In genomic region chr16:89383095-89384003, GRCh38 we compare ENCODE assay signal across 1 cellular context.
TF ChIP-seq lines count a peak whose summit lies in the region.

No MANE protein-coding gene starts in this region.

TF ChIP-seq in K562, 482 proteins besides CTCF, POLR2A, EP300 and RAD21 (continued from another document and continues in another):
- TF ChIP-seq, protein P1, sequence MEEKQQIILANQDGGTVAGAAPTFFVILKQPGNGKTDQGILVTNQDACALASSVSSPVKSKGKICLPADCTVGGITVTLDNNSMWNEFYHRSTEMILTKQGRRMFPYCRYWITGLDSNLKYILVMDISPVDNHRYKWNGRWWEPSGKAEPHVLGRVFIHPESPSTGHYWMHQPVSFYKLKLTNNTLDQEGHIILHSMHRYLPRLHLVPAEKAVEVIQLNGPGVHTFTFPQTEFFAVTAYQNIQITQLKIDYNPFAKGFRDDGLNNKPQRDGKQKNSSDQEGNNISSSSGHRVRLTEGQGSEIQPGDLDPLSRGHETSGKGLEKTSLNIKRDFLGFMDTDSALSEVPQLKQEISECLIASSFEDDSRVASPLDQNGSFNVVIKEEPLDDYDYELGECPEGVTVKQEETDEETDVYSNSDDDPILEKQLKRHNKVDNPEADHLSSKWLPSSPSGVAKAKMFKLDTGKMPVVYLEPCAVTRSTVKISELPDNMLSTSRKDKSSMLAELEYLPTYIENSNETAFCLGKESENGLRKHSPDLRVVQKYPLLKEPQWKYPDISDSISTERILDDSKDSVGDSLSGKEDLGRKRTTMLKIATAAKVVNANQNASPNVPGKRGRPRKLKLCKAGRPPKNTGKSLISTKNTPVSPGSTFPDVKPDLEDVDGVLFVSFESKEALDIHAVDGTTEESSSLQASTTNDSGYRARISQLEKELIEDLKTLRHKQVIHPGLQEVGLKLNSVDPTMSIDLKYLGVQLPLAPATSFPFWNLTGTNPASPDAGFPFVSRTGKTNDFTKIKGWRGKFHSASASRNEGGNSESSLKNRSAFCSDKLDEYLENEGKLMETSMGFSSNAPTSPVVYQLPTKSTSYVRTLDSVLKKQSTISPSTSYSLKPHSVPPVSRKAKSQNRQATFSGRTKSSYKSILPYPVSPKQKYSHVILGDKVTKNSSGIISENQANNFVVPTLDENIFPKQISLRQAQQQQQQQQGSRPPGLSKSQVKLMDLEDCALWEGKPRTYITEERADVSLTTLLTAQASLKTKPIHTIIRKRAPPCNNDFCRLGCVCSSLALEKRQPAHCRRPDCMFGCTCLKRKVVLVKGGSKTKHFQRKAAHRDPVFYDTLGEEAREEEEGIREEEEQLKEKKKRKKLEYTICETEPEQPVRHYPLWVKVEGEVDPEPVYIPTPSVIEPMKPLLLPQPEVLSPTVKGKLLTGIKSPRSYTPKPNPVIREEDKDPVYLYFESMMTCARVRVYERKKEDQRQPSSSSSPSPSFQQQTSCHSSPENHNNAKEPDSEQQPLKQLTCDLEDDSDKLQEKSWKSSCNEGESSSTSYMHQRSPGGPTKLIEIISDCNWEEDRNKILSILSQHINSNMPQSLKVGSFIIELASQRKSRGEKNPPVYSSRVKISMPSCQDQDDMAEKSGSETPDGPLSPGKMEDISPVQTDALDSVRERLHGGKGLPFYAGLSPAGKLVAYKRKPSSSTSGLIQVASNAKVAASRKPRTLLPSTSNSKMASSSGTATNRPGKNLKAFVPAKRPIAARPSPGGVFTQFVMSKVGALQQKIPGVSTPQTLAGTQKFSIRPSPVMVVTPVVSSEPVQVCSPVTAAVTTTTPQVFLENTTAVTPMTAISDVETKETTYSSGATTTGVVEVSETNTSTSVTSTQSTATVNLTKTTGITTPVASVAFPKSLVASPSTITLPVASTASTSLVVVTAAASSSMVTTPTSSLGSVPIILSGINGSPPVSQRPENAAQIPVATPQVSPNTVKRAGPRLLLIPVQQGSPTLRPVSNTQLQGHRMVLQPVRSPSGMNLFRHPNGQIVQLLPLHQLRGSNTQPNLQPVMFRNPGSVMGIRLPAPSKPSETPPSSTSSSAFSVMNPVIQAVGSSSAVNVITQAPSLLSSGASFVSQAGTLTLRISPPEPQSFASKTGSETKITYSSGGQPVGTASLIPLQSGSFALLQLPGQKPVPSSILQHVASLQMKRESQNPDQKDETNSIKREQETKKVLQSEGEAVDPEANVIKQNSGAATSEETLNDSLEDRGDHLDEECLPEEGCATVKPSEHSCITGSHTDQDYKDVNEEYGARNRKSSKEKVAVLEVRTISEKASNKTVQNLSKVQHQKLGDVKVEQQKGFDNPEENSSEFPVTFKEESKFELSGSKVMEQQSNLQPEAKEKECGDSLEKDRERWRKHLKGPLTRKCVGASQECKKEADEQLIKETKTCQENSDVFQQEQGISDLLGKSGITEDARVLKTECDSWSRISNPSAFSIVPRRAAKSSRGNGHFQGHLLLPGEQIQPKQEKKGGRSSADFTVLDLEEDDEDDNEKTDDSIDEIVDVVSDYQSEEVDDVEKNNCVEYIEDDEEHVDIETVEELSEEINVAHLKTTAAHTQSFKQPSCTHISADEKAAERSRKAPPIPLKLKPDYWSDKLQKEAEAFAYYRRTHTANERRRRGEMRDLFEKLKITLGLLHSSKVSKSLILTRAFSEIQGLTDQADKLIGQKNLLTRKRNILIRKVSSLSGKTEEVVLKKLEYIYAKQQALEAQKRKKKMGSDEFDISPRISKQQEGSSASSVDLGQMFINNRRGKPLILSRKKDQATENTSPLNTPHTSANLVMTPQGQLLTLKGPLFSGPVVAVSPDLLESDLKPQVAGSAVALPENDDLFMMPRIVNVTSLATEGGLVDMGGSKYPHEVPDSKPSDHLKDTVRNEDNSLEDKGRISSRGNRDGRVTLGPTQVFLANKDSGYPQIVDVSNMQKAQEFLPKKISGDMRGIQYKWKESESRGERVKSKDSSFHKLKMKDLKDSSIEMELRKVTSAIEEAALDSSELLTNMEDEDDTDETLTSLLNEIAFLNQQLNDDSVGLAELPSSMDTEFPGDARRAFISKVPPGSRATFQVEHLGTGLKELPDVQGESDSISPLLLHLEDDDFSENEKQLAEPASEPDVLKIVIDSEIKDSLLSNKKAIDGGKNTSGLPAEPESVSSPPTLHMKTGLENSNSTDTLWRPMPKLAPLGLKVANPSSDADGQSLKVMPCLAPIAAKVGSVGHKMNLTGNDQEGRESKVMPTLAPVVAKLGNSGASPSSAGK (IDR thresholded peaks at IDR 0.05) = no peak
- TF ChIP-seq, protein P2, sequence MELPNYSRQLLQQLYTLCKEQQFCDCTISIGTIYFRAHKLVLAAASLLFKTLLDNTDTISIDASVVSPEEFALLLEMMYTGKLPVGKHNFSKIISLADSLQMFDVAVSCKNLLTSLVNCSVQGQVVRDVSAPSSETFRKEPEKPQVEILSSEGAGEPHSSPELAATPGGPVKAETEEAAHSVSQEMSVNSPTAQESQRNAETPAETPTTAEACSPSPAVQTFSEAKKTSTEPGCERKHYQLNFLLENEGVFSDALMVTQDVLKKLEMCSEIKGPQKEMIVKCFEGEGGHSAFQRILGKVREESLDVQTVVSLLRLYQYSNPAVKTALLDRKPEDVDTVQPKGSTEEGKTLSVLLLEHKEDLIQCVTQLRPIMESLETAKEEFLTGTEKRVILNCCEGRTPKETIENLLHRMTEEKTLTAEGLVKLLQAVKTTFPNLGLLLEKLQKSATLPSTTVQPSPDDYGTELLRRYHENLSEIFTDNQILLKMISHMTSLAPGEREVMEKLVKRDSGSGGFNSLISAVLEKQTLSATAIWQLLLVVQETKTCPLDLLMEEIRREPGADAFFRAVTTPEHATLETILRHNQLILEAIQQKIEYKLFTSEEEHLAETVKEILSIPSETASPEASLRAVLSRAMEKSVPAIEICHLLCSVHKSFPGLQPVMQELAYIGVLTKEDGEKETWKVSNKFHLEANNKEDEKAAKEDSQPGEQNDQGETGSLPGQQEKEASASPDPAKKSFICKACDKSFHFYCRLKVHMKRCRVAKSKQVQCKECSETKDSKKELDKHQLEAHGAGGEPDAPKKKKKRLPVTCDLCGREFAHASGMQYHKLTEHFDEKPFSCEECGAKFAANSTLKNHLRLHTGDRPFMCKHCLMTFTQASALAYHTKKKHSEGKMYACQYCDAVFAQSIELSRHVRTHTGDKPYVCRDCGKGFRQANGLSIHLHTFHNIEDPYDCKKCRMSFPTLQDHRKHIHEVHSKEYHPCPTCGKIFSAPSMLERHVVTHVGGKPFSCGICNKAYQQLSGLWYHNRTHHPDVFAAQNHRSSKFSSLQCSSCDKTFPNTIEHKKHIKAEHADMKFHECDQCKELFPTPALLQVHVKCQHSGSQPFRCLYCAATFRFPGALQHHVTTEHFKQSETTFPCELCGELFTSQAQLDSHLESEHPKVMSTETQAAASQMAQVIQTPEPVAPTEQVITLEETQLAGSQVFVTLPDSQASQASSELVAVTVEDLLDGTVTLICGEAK (IDR thresholded peaks at IDR 0.05) = no peak
- TF ChIP-seq, protein P2 (CRISPR knock-in tag; IDR thresholded peaks at IDR 0.05) = no peak
- TF ChIP-seq HMG20A (CRISPR knock-in tag; conservative IDR thresholded peaks at IDR 0.05) (no peak), RBM25 (IDR thresholded peaks at IDR 0.05; ENCODE audit: low read depth, low read length, severe bottlenecking) (no peak), CSDE1 (IDR thresholded peaks at IDR 0.05) (no peak), SAP30 (IDR thresholded peaks at IDR 0.05; ENCODE audit: borderline replicate concordance, insufficient read depth, low read depth, low read length, poor library complexity, severe bottlenecking) (no peak), BRD4 (IDR thresholded peaks at IDR 0.05) (no peak), ARHGAP35 (IDR thresholded peaks at IDR 0.05; ENCODE audit: partially characterized antibody) (no peak), ZNF133 (CRISPR knock-in tag; IDR thresholded peaks at IDR 0.05) (no peak), ZNF239 (CRISPR knock-in tag; IDR thresholded peaks at IDR 0.05) (no peak), ZBTB26 (CRISPR knock-in tag; IDR thresholded peaks at IDR 0.05) (no peak), DMBX1 (CRISPR knock-in tag; IDR thresholded peaks at IDR 0.05; ENCODE audit: borderline replicate concordance) (no peak), NFE2L1 (tag; IDR thresholded peaks at IDR 0.05; ENCODE audit: borderline replicate concordance, low read depth) (no peak), CBX8 (IDR thresholded peaks at IDR 0.05; ENCODE audit: borderline replicate concordance, extremely low read depth, low read depth, low read length, poor library complexity, severe bottlenecking) (no peak), RBM22 (IDR thresholded peaks at IDR 0.05; ENCODE audit: low read depth, low read length, poor library complexity, severe bottlenecking) (peak; percentile 66)
- TF ChIP-seq, protein P3, sequence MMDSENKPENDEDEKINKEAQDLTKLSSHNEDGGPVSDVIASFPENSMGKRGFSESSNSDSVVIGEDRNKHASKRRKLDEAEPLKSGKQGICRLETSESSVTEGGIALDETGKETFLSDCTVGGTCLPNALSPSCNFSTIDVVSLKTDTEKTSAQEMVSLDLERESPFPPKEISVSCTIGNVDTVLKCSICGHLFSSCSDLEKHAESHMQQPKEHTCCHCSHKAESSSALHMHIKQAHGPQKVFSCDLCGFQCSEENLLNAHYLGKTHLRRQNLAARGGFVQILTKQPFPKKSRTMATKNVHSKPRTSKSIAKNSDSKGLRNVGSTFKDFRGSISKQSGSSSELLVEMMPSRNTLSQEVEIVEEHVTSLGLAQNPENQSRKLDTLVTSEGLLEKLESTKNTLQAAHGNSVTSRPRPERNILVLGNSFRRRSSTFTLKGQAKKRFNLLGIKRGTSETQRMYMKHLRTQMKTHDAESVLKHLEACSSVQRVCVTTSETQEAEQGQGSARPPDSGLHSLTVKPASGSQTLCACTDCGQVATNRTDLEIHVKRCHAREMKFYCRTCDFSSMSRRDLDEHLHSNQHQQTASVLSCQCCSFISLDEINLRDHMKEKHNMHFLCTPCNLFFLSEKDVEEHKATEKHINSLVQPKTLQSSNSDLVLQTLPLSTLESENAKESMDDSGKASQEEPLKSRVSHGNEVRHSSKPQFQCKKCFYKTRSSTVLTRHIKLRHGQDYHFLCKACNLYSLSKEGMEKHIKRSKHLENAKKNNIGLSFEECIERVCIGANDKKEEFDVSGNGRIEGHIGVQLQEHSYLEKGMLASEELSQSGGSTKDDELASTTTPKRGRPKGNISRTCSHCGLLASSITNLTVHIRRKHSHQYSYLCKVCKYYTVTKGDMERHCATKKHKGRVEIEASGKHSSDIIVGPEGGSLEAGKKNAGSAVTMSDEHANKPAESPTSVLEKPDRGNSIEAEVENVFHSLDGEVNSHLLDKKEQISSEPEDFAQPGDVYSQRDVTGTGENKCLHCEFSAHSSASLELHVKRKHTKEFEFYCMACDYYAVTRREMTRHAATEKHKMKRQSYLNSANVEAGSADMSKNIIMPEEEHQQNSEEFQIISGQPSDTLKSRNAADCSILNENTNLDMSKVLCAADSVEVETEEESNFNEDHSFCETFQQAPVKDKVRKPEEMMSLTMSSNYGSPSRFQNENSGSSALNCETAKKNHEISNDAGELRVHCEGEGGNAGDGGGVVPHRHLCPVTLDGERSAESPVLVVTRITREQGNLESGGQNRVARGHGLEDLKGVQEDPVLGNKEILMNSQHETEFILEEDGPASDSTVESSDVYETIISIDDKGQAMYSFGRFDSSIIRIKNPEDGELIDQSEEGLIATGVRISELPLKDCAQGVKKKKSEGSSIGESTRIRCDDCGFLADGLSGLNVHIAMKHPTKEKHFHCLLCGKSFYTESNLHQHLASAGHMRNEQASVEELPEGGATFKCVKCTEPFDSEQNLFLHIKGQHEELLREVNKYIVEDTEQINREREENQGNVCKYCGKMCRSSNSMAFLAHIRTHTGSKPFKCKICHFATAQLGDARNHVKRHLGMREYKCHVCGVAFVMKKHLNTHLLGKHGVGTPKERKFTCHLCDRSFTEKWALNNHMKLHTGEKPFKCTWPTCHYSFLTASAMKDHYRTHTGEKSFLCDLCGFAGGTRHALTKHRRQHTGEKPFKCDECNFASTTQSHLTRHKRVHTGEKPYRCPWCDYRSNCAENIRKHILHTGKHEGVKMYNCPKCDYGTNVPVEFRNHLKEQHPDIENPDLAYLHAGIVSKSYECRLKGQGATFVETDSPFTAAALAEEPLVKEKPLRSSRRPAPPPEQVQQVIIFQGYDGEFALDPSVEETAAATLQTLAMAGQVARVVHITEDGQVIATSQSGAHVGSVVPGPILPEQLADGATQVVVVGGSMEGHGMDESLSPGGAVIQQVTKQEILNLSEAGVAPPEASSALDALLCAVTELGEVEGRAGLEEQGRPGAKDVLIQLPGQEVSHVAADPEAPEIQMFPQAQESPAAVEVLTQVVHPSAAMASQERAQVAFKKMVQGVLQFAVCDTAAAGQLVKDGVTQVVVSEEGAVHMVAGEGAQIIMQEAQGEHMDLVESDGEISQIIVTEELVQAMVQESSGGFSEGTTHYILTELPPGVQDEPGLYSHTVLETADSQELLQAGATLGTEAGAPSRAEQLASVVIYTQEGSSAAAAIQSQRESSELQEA (IDR thresholded peaks at IDR 0.05; ENCODE audit: low read depth) = peak; percentile 50; the same call in 1 of the 2 replicates
